In genomic region chr5:83576341-83576740, GRCh38 we compare ENCODE assay signal across 13 cellular contexts.
"Had no signal": no experiment of that assay in that cellular context is flagged by ENCODE, and none has a peak within 500 bp of the region (broad histone marks: within the 10 kb centered on the region; RNA-seq: fewer than 3 reads in every experiment).

No MANE protein-coding gene starts in this region.

- H3K27me3 Mint-ChIP-seq: type B pancreatic cell had no signal

- H3K27ac ChIP-seq: esophagus muscularis mucosa, suprapubic skin had no signal

- H3K4me3 ChIP-seq: esophagus muscularis mucosa, suprapubic skin had no signal

- ATAC-seq: activated CD8-positive, alpha-beta T cell treated with anti-CD3 and anti-CD28 coated beads for 36 hours; activated naive CD8-positive, alpha-beta T cell treated with anti-CD3 and anti-CD28 coated beads, Interleukin-2, amount 50 U/mL, for 24 hours; foreskin keratinocyte; stimulated activated naive CD8-positive, alpha-beta T cell treated with anti-CD3 and anti-CD28 coated beads, Interleukin-15, Interleukin-2, amounts not matched to agents 100 U/mL and 50 U/mL, for 24 hours had no signal

- H3K4me1 Mint-ChIP-seq: activated naive CD8-positive, alpha-beta T cell treated with anti-CD3 and anti-CD28 coated beads, Interleukin-2, amount 50 U/mL, for 24 hours; nephron had no signal

- H3K9me3 ChIP-seq: esophagus muscularis mucosa, suprapubic skin had no signal

- DNase-seq: activated CD8-positive, alpha-beta memory T cell treated with anti-CD3 and anti-CD28 coated beads, Interleukin-2, amount 50 U/mL, for 48 hours; activated CD8-positive, alpha-beta T cell treated with anti-CD3 and anti-CD28 coated beads for 36 hours; activated naive CD4-positive, alpha-beta T cell; activated naive CD8-positive, alpha-beta T cell treated with anti-CD3 and anti-CD28 coated beads, Interleukin-2, amount 50 U/mL, for 24 hours; stimulated activated CD4-positive, alpha-beta T cell treated with anti-CD3 and anti-CD28 coated beads, Interleukin-4, amount 100 ng/mL, for 1 hour; stimulated activated CD8-positive, alpha-beta memory T cell treated with anti-CD3 and anti-CD28 coated beads, Interleukin-4, amount 100 ng/mL, for 48 hours; stimulated activated naive CD8-positive, alpha-beta T cell treated with anti-CD3 and anti-CD28 coated beads, Interleukin-15, Interleukin-2, amounts not matched to agents 100 U/mL and 50 U/mL, for 24 hours had no signal

- H3K4me1 ChIP-seq: esophagus muscularis mucosa, suprapubic skin had no signal

- H3K9me3 Mint-ChIP-seq: activated CD8-positive, alpha-beta T cell treated with anti-CD3 and anti-CD28 coated beads for 36 hours; activated naive CD8-positive, alpha-beta T cell treated with anti-CD3 and anti-CD28 coated beads, Interleukin-2, amount 50 U/mL, for 24 hours; T-helper 2 cell treated with Interferon-gamma antibody and Interleukin-4, amounts not matched to agents 5 μg/mL and 100 μg/mL, for 36 hours; type B pancreatic cell had no signal

- H3K4me3 Mint-ChIP-seq: activated CD8-positive, alpha-beta T cell treated with anti-CD3 and anti-CD28 coated beads for 36 hours; activated naive CD8-positive, alpha-beta T cell treated with anti-CD3 and anti-CD28 coated beads, Interleukin-2, amount 50 U/mL, for 24 hours; nephron; T-helper 2 cell treated with Interferon-gamma antibody and Interleukin-4, amounts not matched to agents 5 μg/mL and 100 μg/mL, for 36 hours; type B pancreatic cell had no signal

- H3K27ac Mint-ChIP-seq: activated CD8-positive, alpha-beta T cell treated with anti-CD3 and anti-CD28 coated beads for 36 hours; activated naive CD8-positive, alpha-beta T cell treated with anti-CD3 and anti-CD28 coated beads, Interleukin-2, amount 50 U/mL, for 24 hours; T-helper 2 cell treated with Interferon-gamma antibody and Interleukin-4, amounts not matched to agents 5 μg/mL and 100 μg/mL, for 36 hours; type B pancreatic cell had no signal

- H3K27me3 ChIP-seq: esophagus muscularis mucosa, foreskin keratinocyte, suprapubic skin had no signal

- H3K36me3 ChIP-seq: esophagus muscularis mucosa had no signal
